In the genomic region with DNA sequence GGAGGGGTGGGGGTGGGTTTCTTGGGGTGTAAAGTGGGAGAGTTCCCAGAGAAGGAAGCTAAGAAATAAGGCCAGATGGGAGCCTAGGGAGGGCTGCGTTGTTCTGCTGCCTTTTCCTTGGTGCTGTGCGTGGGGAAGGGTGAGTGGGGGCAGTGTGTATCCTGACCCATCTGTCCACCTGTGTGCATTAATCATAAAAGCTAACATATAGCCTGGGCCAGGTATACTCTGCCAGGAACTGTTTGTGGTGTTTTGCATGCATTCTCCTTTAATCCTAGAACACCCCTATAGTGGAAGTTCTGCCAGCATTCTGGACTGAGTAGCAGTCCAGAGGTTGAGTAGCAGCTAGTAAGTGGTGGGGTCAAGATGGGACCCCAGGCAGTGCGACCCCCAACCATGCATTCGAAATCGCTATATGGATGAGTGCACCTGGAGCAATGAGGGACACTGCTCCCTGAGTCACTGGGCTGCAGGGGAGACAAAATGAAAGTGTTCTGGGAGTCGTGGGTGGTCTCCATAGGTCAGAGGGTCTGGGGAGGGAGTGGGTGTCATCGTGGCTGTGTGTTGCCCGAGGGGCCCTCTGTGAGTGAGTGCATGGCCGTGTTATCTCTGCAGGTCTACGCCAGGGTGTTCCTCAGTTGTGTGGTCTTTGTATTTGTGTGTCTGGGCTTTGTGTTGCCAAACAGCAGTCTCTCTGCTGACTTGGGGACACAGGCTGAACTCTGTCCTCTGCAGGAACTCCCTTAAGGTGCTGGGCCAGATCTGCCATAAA, we compare ENCODE assay signal across 1 cellular context.
TF ChIP-seq lines count a peak whose summit lies in the region.

No MANE protein-coding gene starts in this region.

TF ChIP-seq in A549, 52 proteins besides CTCF, POLR2A, EP300 and RAD21:
- TF ChIP-seq, protein P1, sequence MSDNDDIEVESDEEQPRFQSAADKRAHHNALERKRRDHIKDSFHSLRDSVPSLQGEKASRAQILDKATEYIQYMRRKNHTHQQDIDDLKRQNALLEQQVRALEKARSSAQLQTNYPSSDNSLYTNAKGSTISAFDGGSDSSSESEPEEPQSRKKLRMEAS (IDR thresholded peaks at IDR 0.05): no peak
- TF ChIP-seq, protein P2, sequence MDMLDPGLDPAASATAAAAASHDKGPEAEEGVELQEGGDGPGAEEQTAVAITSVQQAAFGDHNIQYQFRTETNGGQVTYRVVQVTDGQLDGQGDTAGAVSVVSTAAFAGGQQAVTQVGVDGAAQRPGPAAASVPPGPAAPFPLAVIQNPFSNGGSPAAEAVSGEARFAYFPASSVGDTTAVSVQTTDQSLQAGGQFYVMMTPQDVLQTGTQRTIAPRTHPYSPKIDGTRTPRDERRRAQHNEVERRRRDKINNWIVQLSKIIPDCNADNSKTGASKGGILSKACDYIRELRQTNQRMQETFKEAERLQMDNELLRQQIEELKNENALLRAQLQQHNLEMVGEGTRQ (IDR thresholded peaks at IDR 0.05): no peak
- TF ChIP-seq NPAS2 (CRISPR knock-in tag; IDR thresholded peaks at IDR 0.05; ENCODE audit: borderline replicate concordance): no peak
- no peak for TF ChIP-seq MYC (IDR thresholded peaks at IDR 0.05; ENCODE audit: borderline replicate concordance, low read length)
- no peak for TF ChIP-seq CEBPB (IDR thresholded peaks at IDR 0.05)
- no peak for TF ChIP-seq SMC3 (IDR thresholded peaks at IDR 0.05)
- TF ChIP-seq CHD2 (IDR thresholded peaks at IDR 0.05; ENCODE audit: low read length, partially characterized antibody): no peak
- TF ChIP-seq EHF (CRISPR knock-in tag; IDR thresholded peaks at IDR 0.05): no peak
- TF ChIP-seq HOXB13 (CRISPR knock-in tag; IDR thresholded peaks at IDR 0.05; ENCODE audit: low read depth): no peak
- TF ChIP-seq ZNF302 (CRISPR knock-in tag; IDR thresholded peaks at IDR 0.05): no peak
- TF ChIP-seq, protein P3, sequence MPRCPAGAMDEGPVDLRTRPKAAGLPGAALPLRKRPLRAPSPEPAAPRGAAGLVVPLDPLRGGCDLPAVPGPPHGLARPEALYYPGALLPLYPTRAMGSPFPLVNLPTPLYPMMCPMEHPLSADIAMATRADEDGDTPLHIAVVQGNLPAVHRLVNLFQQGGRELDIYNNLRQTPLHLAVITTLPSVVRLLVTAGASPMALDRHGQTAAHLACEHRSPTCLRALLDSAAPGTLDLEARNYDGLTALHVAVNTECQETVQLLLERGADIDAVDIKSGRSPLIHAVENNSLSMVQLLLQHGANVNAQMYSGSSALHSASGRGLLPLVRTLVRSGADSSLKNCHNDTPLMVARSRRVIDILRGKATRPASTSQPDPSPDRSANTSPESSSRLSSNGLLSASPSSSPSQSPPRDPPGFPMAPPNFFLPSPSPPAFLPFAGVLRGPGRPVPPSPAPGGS (IDR thresholded peaks at IDR 0.05): no peak
- TF ChIP-seq KDM5A (IDR thresholded peaks at IDR 0.05): no peak
- no peak for TF ChIP-seq EHMT2 (IDR thresholded peaks at IDR 0.05; ENCODE audit: low read depth)
- TF ChIP-seq, protein P4, sequence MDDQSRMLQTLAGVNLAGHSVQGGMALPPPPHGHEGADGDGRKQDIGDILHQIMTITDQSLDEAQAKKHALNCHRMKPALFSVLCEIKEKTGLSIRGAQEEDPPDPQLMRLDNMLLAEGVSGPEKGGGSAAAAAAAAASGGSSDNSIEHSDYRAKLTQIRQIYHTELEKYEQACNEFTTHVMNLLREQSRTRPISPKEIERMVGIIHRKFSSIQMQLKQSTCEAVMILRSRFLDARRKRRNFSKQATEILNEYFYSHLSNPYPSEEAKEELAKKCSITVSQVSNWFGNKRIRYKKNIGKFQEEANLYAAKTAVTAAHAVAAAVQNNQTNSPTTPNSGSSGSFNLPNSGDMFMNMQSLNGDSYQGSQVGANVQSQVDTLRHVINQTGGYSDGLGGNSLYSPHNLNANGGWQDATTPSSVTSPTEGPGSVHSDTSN (IDR thresholded peaks at IDR 0.05): no peak
